In genomic region chr1:65009176-65009575, GRCh38 we compare ENCODE assay signal across 21 cellular contexts. TPM values are rescaled to one million over a fixed set of nuclear protein-coding genes. Genes with fewer than 3 reads are reported as not detected.
DNase-seq lines count a peak whose midpoint lies in the region; ATAC-seq and TF ChIP-seq lines count a peak whose summit lies in the region.
"Had no signal": no experiment of that assay in that cellular context is flagged by ENCODE, and none has a peak within 500 bp of the region (broad histone marks: within the 10 kb centered on the region; RNA-seq: fewer than 3 reads in every experiment).

No MANE protein-coding gene starts in this region.

- peaks cover 31% of the 10 kb centered on the region for H3K27me3 Mint-ChIP-seq in activated naive CD4-positive, alpha-beta T cell treated with anti-CD3 and anti-CD28 coated beads, Interleukin-2, amount 10 ng/mL, durations not matched to agents 7 days and 5 days
- no peaks in the 10 kb centered on the region for H3K27me3 Mint-ChIP-seq in activated naive CD8-positive, alpha-beta T cell treated with anti-CD3 and anti-CD28 coated beads for 36 hours
- H3K27me3 Mint-ChIP-seq in stimulated activated naive CD8-positive, alpha-beta T cell treated with anti-CD3 and anti-CD28 coated beads, Interleukin-15, amount 100 ng/mL, for 72 hours: peaks cover 7% of the 10 kb centered on the region

- no TSS peak for BruUV-seq in OCI-LY7 (replicated peaks; lab: Mats Ljungman, UMichigan)

- ATAC-seq in activated naive CD4-positive, alpha-beta T cell treated with anti-CD3 and anti-CD28 coated beads, Interleukin-2, amount 50 U/mL, for 72 hours: no peak
- ATAC-seq in stimulated activated naive CD8-positive, alpha-beta T cell treated with anti-CD3 and anti-CD28 coated beads, Interleukin-15, amount 100 ng/mL, for 72 hours: no peak
- no peak for ATAC-seq in HG03097 (IDR thresholded peaks at IDR 0.05; ENCODE audit: low FRiP score, unreplicated experiment)
- ATAC-seq: body of pancreas, left colon, right lobe of liver had no signal

- H3K4me1 ChIP-seq in OCI-LY7 (ENCODE audit: insufficient read depth, low read length, poor library complexity, severe bottlenecking): peaks cover 10% of the 10 kb centered on the region
- H3K4me1 ChIP-seq: body of pancreas, HAP-1, parathyroid adenoma, right lobe of liver, SJSA1, testis had no signal

- CTCF ChIA-PET in activated naive CD4-positive, alpha-beta T cell treated with anti-CD3 and anti-CD28 coated beads, Interleukin-2, amount 10 ng/mL, durations not matched to agents 7 days and 5 days (lab: Charles Lee): interaction anchor here (1.0 to 1.4 kb wide), 2 partner anchors 11 to 55 kb away, joined by 3 read pairs; no protein-coding TSS in a partner anchor
- CTCF ChIA-PET in OCI-LY7 (lab: Charles Lee; ENCODE audit: unreplicated experiment): no interaction called here

- H4K20me1 ChIP-seq in OCI-LY7 (ENCODE audit: insufficient read depth, low read length): no peaks in the 10 kb centered on the region

- H3K4me3 Mint-ChIP-seq in activated naive CD4-positive, alpha-beta T cell treated with anti-CD3 and anti-CD28 coated beads, Interleukin-2, amount 10 ng/mL, durations not matched to agents 7 days and 5 days: no peak overlapping the region
- H3K4me3 Mint-ChIP-seq in activated naive CD8-positive, alpha-beta T cell treated with anti-CD3 and anti-CD28 coated beads for 36 hours: peak overlapping the region; percentile 46
- H3K4me3 Mint-ChIP-seq in stimulated activated naive CD8-positive, alpha-beta T cell treated with anti-CD3 and anti-CD28 coated beads, Interleukin-15, amount 100 ng/mL, for 72 hours: peak overlapping the region; percentile 64 to 65
- H3K4me3 Mint-ChIP-seq: nephron progenitor cell had no signal

- TF ChIP-seq CTCF in OCI-LY7 (conservative IDR thresholded peaks at IDR 0.05; ENCODE audit: low read length): no peak

- intact Hi-C loops in OCI-LY7 (cut with micrococcal nuclease; ENCODE audit: unreplicated experiment): no loop called here

- H3K4me1 Mint-ChIP-seq in activated naive CD4-positive, alpha-beta T cell treated with anti-CD3 and anti-CD28 coated beads, Interleukin-2, amount 10 ng/mL, durations not matched to agents 7 days and 5 days: peaks cover 37% of the 10 kb centered on the region
- H3K4me1 Mint-ChIP-seq in activated naive CD8-positive, alpha-beta T cell treated with anti-CD3 and anti-CD28 coated beads for 36 hours: peaks cover 34% of the 10 kb centered on the region
- peaks cover 47% of the 10 kb centered on the region for H3K4me1 Mint-ChIP-seq in stimulated activated naive CD8-positive, alpha-beta T cell treated with anti-CD3 and anti-CD28 coated beads, Interleukin-15, amount 100 ng/mL, for 72 hours
- H3K4me1 Mint-ChIP-seq: nephron progenitor cell had no signal

- no peaks in the 10 kb centered on the region for H3K9me2 ChIP-seq in OCI-LY7 (ENCODE audit: insufficient read depth, low read length)

- H3K4me2 ChIP-seq in OCI-LY7 (ENCODE audit: low read length): peak overlapping the region; percentile 10; the same call in 1 of the 2 replicates

- H3K27ac Mint-ChIP-seq in activated naive CD4-positive, alpha-beta T cell treated with anti-CD3 and anti-CD28 coated beads, Interleukin-2, amount 10 ng/mL, durations not matched to agents 7 days and 5 days: peak overlapping the region; percentile 65
- H3K27ac Mint-ChIP-seq in activated naive CD4-positive, alpha-beta T cell treated with anti-CD3 and anti-CD28 coated beads, Interleukin-2, amount 50 U/mL, for 72 hours: peak overlapping the region in 1 of 2 donors; percentile 88
- H3K27ac Mint-ChIP-seq in activated naive CD8-positive, alpha-beta T cell treated with anti-CD3 and anti-CD28 coated beads for 36 hours: peak overlapping the region; percentile 86
- H3K27ac Mint-ChIP-seq in stimulated activated naive CD8-positive, alpha-beta T cell treated with anti-CD3 and anti-CD28 coated beads, Interleukin-15, amount 100 ng/mL, for 72 hours: peak overlapping the region in 1 of 2 donors; percentile 85
- H3K27ac Mint-ChIP-seq: nephron progenitor cell had no signal

- H2AFZ ChIP-seq in OCI-LY7 (ENCODE audit: low read length): no peak overlapping the region
- H2AFZ ChIP-seq: parathyroid adenoma had no signal

- peaks cover 11% of the 10 kb centered on the region for H3K36me3 Mint-ChIP-seq in activated naive CD4-positive, alpha-beta T cell treated with anti-CD3 and anti-CD28 coated beads, Interleukin-2, amount 10 ng/mL, durations not matched to agents 7 days and 5 days
- peaks cover 0 to 22% of the 10 kb centered on the region in 2 donors for H3K36me3 Mint-ChIP-seq in activated naive CD4-positive, alpha-beta T cell treated with anti-CD3 and anti-CD28 coated beads, Interleukin-2, amount 50 U/mL, for 72 hours
- peaks cover 16% of the 10 kb centered on the region for H3K36me3 Mint-ChIP-seq in activated naive CD8-positive, alpha-beta T cell treated with anti-CD3 and anti-CD28 coated beads for 36 hours

- DNase-seq in activated naive CD4-positive, alpha-beta T cell treated with anti-CD3 and anti-CD28 coated beads, Interleukin-2, amount 10 ng/mL, durations not matched to agents 7 days and 5 days: peak; percentile 27
- DNase-seq in activated naive CD4-positive, alpha-beta T cell treated with anti-CD3 and anti-CD28 coated beads, Interleukin-2, amount 50 U/mL, for 72 hours (ENCODE audit: low spot score in 2 of 2): no peak
- no peak for DNase-seq in OCI-LY7 (ENCODE audit: low spot score)
- no peak for DNase-seq in activated naive CD8-positive, alpha-beta T cell treated with anti-CD3 and anti-CD28 coated beads for 36 hours
- no peak for DNase-seq in stimulated activated naive CD8-positive, alpha-beta T cell treated with anti-CD3 and anti-CD28 coated beads, Interleukin-15, amount 100 ng/mL, for 72 hours
- DNase-seq in NCI-H2196 treated with DMSO at 0.1 percent for 48 hours (lab: John Stamatoyannopoulos, UW; ENCODE audit: unreplicated experiment): no peak
- no peak for DNase-seq in NCI-H2081 treated with DMSO at 0.1 percent for 48 hours (lab: John Stamatoyannopoulos, UW)
- DNase-seq: body of pancreas; effector memory CD4-positive, alpha-beta T cell; left colon; NCI-H1092; NCI-H1930; NCI-H446; nephron progenitor cell; NK-92 treated with Interleukin-12 subunit alpha and Interleukin-12 subunit beta, amount 100 ng/mL, for 24 hours; right lobe of liver; testis had no signal

- no peaks in the 10 kb centered on the region for H3K79me2 ChIP-seq in OCI-LY7 (ENCODE audit: insufficient read depth, low read depth, low read length)
- H3K79me2 ChIP-seq: parathyroid adenoma had no signal

- no peaks in the 10 kb centered on the region for H3K36me3 ChIP-seq in OCI-LY7 (ENCODE audit: insufficient read depth, low read length)
- H3K36me3 ChIP-seq: HAP-1, right lobe of liver, SJSA1 had no signal

- no peak overlapping the region for H3K27ac ChIP-seq in OCI-LY7 (ENCODE audit: low read depth, low read length, poor library complexity, severe bottlenecking)
- H3K27ac ChIP-seq: body of pancreas, parathyroid adenoma, right lobe of liver, SJSA1, testis had no signal

- H3K4me3 ChIP-seq in OCI-LY7 (ENCODE audit: low read depth, low read length, poor library complexity, severe bottlenecking): no peak overlapping the region
- H3K4me3 ChIP-seq: body of pancreas, HAP-1, right lobe of liver, SJSA1, testis had no signal

- no peaks in the 10 kb centered on the region for H3K9me3 ChIP-seq in OCI-LY7 (ENCODE audit: low read length)
- H3K9me3 ChIP-seq: body of pancreas, HAP-1, right lobe of liver, SJSA1, testis had no signal

- POLR2A ChIA-PET in OCI-LY7 (lab: Charles Lee): interaction anchor here (0.6 to 1.4 kb wide), 4 partner anchors 12 to 1548 kb away, joined by 3 to 5 read pairs (median 4); no protein-coding TSS in a partner anchor

- peaks cover 4% of the 10 kb centered on the region for H3K9me3 Mint-ChIP-seq in activated naive CD4-positive, alpha-beta T cell treated with anti-CD3 and anti-CD28 coated beads, Interleukin-2, amount 10 ng/mL, durations not matched to agents 7 days and 5 days
- H3K9me3 Mint-ChIP-seq in activated naive CD4-positive, alpha-beta T cell treated with anti-CD3 and anti-CD28 coated beads, Interleukin-2, amount 50 U/mL, for 72 hours: peaks cover 0 to 5% of the 10 kb centered on the region in 2 donors
- peaks cover 5% of the 10 kb centered on the region for H3K9me3 Mint-ChIP-seq in activated naive CD8-positive, alpha-beta T cell treated with anti-CD3 and anti-CD28 coated beads for 36 hours
- H3K9me3 Mint-ChIP-seq in stimulated activated naive CD8-positive, alpha-beta T cell treated with anti-CD3 and anti-CD28 coated beads, Interleukin-15, amount 100 ng/mL, for 72 hours: peaks cover 4 to 19% of the 10 kb centered on the region in 2 donors

RNA-seq across cellular contexts. Expression of gene JAK1, which starts 42.8 kb away (rescaled TPM):
- 100 to 1,000 TPM in 1 of 2 donors, 10 to 100 TPM in 1; 95.3 to 133 TPM for total RNA-seq in activated naive CD4-positive, alpha-beta T cell treated with anti-CD3 and anti-CD28 coated beads, Interleukin-2, amount 50 U/mL, for 72 hours
- total RNA-seq in OCI-LY7 (2014; rRNA removed; shearing (Covaris generic)): 66.9 and 72.6 TPM in 2 replicates
- total RNA-seq in OCI-LY7 (2022): 86.8 and 106 TPM in 2 replicates
- total RNA-seq in activated naive CD8-positive, alpha-beta T cell treated with anti-CD3 and anti-CD28 coated beads for 36 hours: 10 to 100 TPM; 85.6 to 88.0 TPM
